Comparison of ENCODE assay signal across 1 cellular context in the genomic region with DNA sequence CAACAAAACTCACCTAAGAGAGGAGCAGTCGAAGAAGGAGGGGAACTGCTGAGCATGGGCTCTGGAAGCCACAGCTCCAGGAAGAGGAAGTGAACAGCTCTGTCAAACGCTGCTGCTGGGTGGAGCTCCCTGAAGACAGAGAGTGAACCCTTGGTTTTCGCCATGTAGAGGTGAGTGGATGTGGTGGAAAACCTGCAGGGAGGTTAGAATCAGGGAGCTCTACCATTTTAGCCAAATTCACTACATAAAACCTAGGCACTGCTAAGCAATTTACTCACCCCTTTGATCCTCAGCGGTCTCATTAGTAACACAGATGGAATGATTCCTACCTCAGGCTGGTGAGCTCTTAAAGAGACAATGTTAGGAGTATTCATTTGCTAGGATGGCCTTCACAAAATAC.
TF ChIP-seq lines count a peak whose summit lies in the region.

No MANE protein-coding gene starts in this region.

TF ChIP-seq in GM12878, 131 proteins besides CTCF, POLR2A, EP300 and RAD21 (continued from another document):
- no peak for TF ChIP-seq ZBED1 (IDR thresholded peaks at IDR 0.05; ENCODE audit: borderline replicate concordance)
- TF ChIP-seq ZNF217 (IDR thresholded peaks at IDR 0.05), result no peak
- TF ChIP-seq SPI1 (IDR thresholded peaks at IDR 0.05; ENCODE audit: borderline replicate concordance, insufficient read depth, low read depth, low read length), result peak; percentile 76
